Comparison of ENCODE assay signal across 11 cellular contexts in the genomic region with DNA sequence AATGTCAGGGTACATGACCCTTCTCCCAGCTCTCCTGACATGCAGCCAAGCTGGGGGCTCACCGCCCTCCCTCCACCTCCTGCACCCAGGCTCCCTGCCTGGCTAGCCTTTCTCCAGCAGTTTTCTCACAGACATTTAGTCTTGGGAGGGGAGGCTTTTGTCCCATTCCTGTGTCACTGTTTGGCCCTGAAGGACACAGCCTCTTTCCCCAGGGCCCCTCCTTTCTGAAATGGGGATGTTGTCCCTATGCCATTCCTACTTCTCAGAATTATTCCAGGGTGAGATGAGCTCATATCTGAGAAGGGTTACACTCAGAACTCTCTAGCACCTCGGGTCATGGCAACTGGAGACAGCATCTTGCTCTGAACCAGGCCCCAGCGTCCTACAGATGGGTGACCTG. TPM values are rescaled to one million over a fixed set of nuclear protein-coding genes. Genes with fewer than 3 reads are reported as not detected.
DNase-seq lines count a peak whose midpoint lies in the region; ATAC-seq and TF ChIP-seq lines count a peak whose summit lies in the region.
"Had no signal": no experiment of that assay in that cellular context is flagged by ENCODE, and none has a peak within 500 bp of the region (broad histone marks: within the 10 kb centered on the region; RNA-seq: fewer than 3 reads in every experiment).

No MANE protein-coding gene starts in this region.

- H3F3A ChIP-seq in Loucy (ENCODE audit: low read depth): no peaks in the 10 kb centered on the region

- H2AFZ ChIP-seq in Loucy (ENCODE audit: low read length): 0 out of 2 replicates have a peak overlapping the region, but pooled peaks have one; percentile 10

- H3K27ac ChIP-seq in dorsolateral prefrontal cortex: peak overlapping the region in 51 of 59 donors; percentile 2 to 88 (median 69)
- H3K27ac ChIP-seq in muscle layer of duodenum (ENCODE audit: low read length): peak overlapping the region; percentile 74
- peak overlapping the region; percentile 92 to 98 for H3K27ac ChIP-seq in thoracic aorta

- H3K27me3 ChIP-seq in Loucy (ENCODE audit: insufficient read depth, low read length, poor library complexity, severe bottlenecking) (no peaks in the 10 kb centered on the region), dorsolateral prefrontal cortex (no peaks in the 10 kb centered on the region), muscle layer of duodenum (ENCODE audit: low read depth, low read length) (no peaks in the 10 kb centered on the region), thoracic aorta (replicated peaks; ENCODE audit: insufficient read depth) (no peaks in the 10 kb centered on the region)

- TF ChIP-seq CTCF in Loucy (conservative IDR thresholded peaks at IDR 0.05; ENCODE audit: low read length): no peak
- peak in 1 of 56 donors; percentile 9 for TF ChIP-seq CTCF in dorsolateral prefrontal cortex (IDR thresholded peaks at IDR 0.05 in 54 of 56, conservative IDR thresholded peaks at IDR 0.05 in 2 of 56; ENCODE audit: low read depth in 1 of 56, partially characterized antibody in 56 of 56)
- no peak for TF ChIP-seq CTCF in thoracic aorta (IDR thresholded peaks at IDR 0.05)

- H3K36me3 ChIP-seq in Loucy (ENCODE audit: insufficient read depth, low read length): no peaks in the 10 kb centered on the region
- H3K36me3 ChIP-seq in muscle layer of duodenum (ENCODE audit: control insufficient read depth in 1 of 2, insufficient read depth in 2 of 2, low read length in 2 of 2): no peaks in the 10 kb centered on the region
- H3K36me3 ChIP-seq in thoracic aorta: no peaks in the 10 kb centered on the region

- no peak overlapping the region for H3K4me2 ChIP-seq in Loucy (ENCODE audit: low read depth, low read length, poor library complexity, severe bottlenecking)

- ATAC-seq in thoracic aorta (ENCODE audit: insufficient number of reproducible peaks, low FRiP score, low read depth): no peak

- H3K9me2 ChIP-seq in Loucy (replicated peaks; ENCODE audit: low read depth, low read length): no peaks in the 10 kb centered on the region

- no peaks in the 10 kb centered on the region for H3K79me2 ChIP-seq in Loucy (ENCODE audit: insufficient read depth, low read length)

- intact Hi-C loops in dorsolateral prefrontal cortex (cut with DNase I): loop anchor here in 1 of 2 donors (5.0 kb wide), 1 partner anchor 673 kb away; no protein-coding TSS in a partner anchor

- H3K4me1 ChIP-seq in Loucy (ENCODE audit: insufficient read depth, low read length, poor library complexity, severe bottlenecking) (no peaks in the 10 kb centered on the region), muscle layer of duodenum (ENCODE audit: control insufficient read depth in 1 of 2, insufficient read depth in 2 of 2, low read length in 2 of 2) (no peaks in the 10 kb centered on the region), thoracic aorta (ENCODE audit: control insufficient read depth in 1 of 2, low read depth in 2 of 2) (peaks cover 27 to 76% of the 10 kb centered on the region in 2 donors)

- no peak overlapping the region for H3K9ac ChIP-seq in Loucy (ENCODE audit: low read depth, low read length, poor library complexity, severe bottlenecking)

- no peaks in the 10 kb centered on the region for H4K20me1 ChIP-seq in Loucy (ENCODE audit: insufficient read depth, low read length, poor library complexity, severe bottlenecking)

- H3K4me3 ChIP-seq in Loucy (ENCODE audit: low read length, poor library complexity, severe bottlenecking): no peak overlapping the region
- H3K4me3 ChIP-seq in dorsolateral prefrontal cortex: no peak overlapping the region
- no peak overlapping the region for H3K4me3 ChIP-seq in muscle layer of duodenum (ENCODE audit: low read depth in 1 of 2, low read length in 2 of 2)
- no peak overlapping the region for H3K4me3 ChIP-seq in thoracic aorta

- DNase-seq in dorsolateral prefrontal cortex (no peak), thoracic aorta (ENCODE audit: low spot score) (no peak), NCI-H446 treated with DMSO at 0.1 percent for 48 hours (lab: John Stamatoyannopoulos, UW) (no peak), retina (no peak), KG1 (lab: John Stamatoyannopoulos, UW) (no peak)
- DNase-seq: activated CD4-positive, alpha-beta T cell treated with anti-CD3 and anti-CD28 coated beads, Interleukin-2, amount 50 U/mL, for 48 hours; NCI-H1694; NCI-H774; SHP77 treated with DMSO at 0.1 percent for 48 hours had no signal

- no peaks in the 10 kb centered on the region for H3K9me3 ChIP-seq in Loucy (ENCODE audit: insufficient read depth, low read depth, low read length)
- no peaks in the 10 kb centered on the region for H3K9me3 ChIP-seq in muscle layer of duodenum (ENCODE audit: control insufficient read depth in 1 of 2, low read length in 2 of 2)
- H3K9me3 ChIP-seq in thoracic aorta: no peaks in the 10 kb centered on the region

RNA-seq across cellular contexts. Expression of a gene that starts 47.3 kb away (rescaled TPM):
- total RNA-seq in dorsolateral prefrontal cortex: 100 to 1,000 TPM in 5 of 120 experiments, 10 to 100 TPM in 115; 40.3 to 106 (median 70.5) TPM
- total RNA-seq in thoracic aorta: 100 to 1,000 TPM in 1 of 2 donors, 10 to 100 TPM in 1; 99.5 to 118 TPM
